15 cellular contexts compared by ENCODE assay signal in genomic region chr6:75288023-75288422, GRCh38. TPM values are rescaled to one million over a fixed set of nuclear protein-coding genes. Genes with fewer than 3 reads are reported as not detected.
DNase-seq lines count a peak whose midpoint lies in the region; ATAC-seq and TF ChIP-seq lines count a peak whose summit lies in the region.
"Had no signal": no experiment of that assay in that cellular context is flagged by ENCODE, and none has a peak within 500 bp of the region (broad histone marks: within the 10 kb centered on the region; RNA-seq: fewer than 3 reads in every experiment).

No MANE protein-coding gene starts in this region.

- WGBS in esophagus, 2 donors: 71 to 73% methylated on average over 1 of the region's 1 CpG

- H3K36me3 ChIP-seq in DOHH2 (ENCODE audit: control insufficient read depth, low read length) (peaks cover 17% of the 10 kb centered on the region; the same call in 1 of the 2 replicates), PC-9 (ENCODE audit: low read depth) (no peaks in the 10 kb centered on the region), esophagus (ENCODE audit: control insufficient read depth in 2 of 2, insufficient read depth in 2 of 2, low read length in 1 of 2) (no peaks in the 10 kb centered on the region), breast epithelium (no peaks in the 10 kb centered on the region)

- DNase-seq in Calu3 (no peak), PC-9 (peak in 1 of 2 experiments; percentile 86), breast epithelium (ENCODE audit: low spot score in 2 of 2) (no peak), UCSD-AML1 (lab: John Stamatoyannopoulos, UW; ENCODE audit: unreplicated experiment) (no peak)
- DNase-seq: ACHN, EL, NCI-H1105, NCI-H1694, NCI-H446 treated with DMSO at 0.1 percent for 48 hours, NCI-H774 had no signal

- ATAC-seq in activated T-helper 17 cell treated with anti-CD3 and anti-CD28 coated beads, Interleukin-2, amount 50 U/mL, for 72 hours (replicated peaks): no peak
- ATAC-seq: Panc1 had no signal

- intact Hi-C loops in Calu3 (cut with micrococcal nuclease; ENCODE audit: unreplicated experiment): no loop called here
- intact Hi-C loops in PC-9 (cut with micrococcal nuclease; ENCODE audit: unreplicated experiment): loop anchor here (10.0 kb wide), 1 partner anchor 317 kb away; the partner anchor contains the start of gene SENP6
- intact Hi-C loops in breast epithelium (cut with DNase I; ENCODE audit: low total_unique reads): no loop called here

- TF ChIP-seq POLR2A in breast epithelium (IDR thresholded peaks at IDR 0.05): no peak

- H3K4me1 ChIP-seq in DOHH2 (ENCODE audit: control insufficient read depth, low read length) (peaks cover 21% of the 10 kb centered on the region), PC-9 (replicated peaks; ENCODE audit: insufficient read depth) (peaks cover 31% of the 10 kb centered on the region), esophagus (ENCODE audit: control insufficient read depth in 2 of 2, insufficient read depth in 2 of 2, low read length in 1 of 2) (peaks cover 0 to 3% of the 10 kb centered on the region in 2 donors), breast epithelium (peaks cover 0 to 10% of the 10 kb centered on the region in 2 donors)

- H3K27ac ChIP-seq in DOHH2 (ENCODE audit: low read depth, low read length) (no peak overlapping the region), PC-9 (peak overlapping the region; percentile 40), esophagus (ENCODE audit: low read depth in 2 of 2, low read length in 1 of 2) (peak overlapping the region; percentile 49 to 60), breast epithelium (no peak overlapping the region)

- no peak overlapping the region for H3K4me3 Mint-ChIP-seq in Calu3 (ENCODE audit: low read depth, unreplicated experiment)
- H3K4me3 Mint-ChIP-seq in activated T-helper 17 cell treated with anti-CD3 and anti-CD28 coated beads, Interleukin-2, amount 50 U/mL, for 72 hours: no peak overlapping the region

- H3K4me3 ChIP-seq in DOHH2 (ENCODE audit: low read length): no peak overlapping the region
- no peak overlapping the region for H3K4me3 ChIP-seq in PC-9
- no peak overlapping the region for H3K4me3 ChIP-seq in esophagus (ENCODE audit: low read depth in 1 of 2, low read length in 2 of 2)
- no peak overlapping the region for H3K4me3 ChIP-seq in breast epithelium

- peaks cover 54% of the 10 kb centered on the region for H3K79me2 ChIP-seq in DOHH2 (ENCODE audit: control insufficient read depth, low read length)
- H3K79me2 ChIP-seq in PC-9 (ENCODE audit: low read depth): peaks cover 29% of the 10 kb centered on the region

- POLR2A ChIA-PET in PC-9 (lab: Charles Lee; ENCODE audit: unreplicated experiment): no interaction called here

- H3K9me2 ChIP-seq in DOHH2 (replicated peaks; ENCODE audit: control insufficient read depth, low read length) (no peaks in the 10 kb centered on the region), PC-9 (ENCODE audit: insufficient read depth) (no peaks in the 10 kb centered on the region)

- H3K36me3 Mint-ChIP-seq in Calu3 (ENCODE audit: insufficient read depth, unreplicated experiment): no peaks in the 10 kb centered on the region
- peaks cover 12% of the 10 kb centered on the region for H3K36me3 Mint-ChIP-seq in activated T-helper 17 cell treated with anti-CD3 and anti-CD28 coated beads, Interleukin-2, amount 50 U/mL, for 72 hours (ENCODE audit: low read depth)

- H3K27me3 Mint-ChIP-seq in Calu3 (ENCODE audit: unreplicated experiment): no peaks in the 10 kb centered on the region
- H3K27me3 Mint-ChIP-seq in activated T-helper 17 cell treated with anti-CD3 and anti-CD28 coated beads, Interleukin-2, amount 50 U/mL, for 72 hours: no peaks in the 10 kb centered on the region

- H3K9me3 Mint-ChIP-seq in Calu3 (ENCODE audit: low read depth, unreplicated experiment): no peaks in the 10 kb centered on the region
- no peaks in the 10 kb centered on the region for H3K9me3 Mint-ChIP-seq in activated T-helper 17 cell treated with anti-CD3 and anti-CD28 coated beads, Interleukin-2, amount 50 U/mL, for 72 hours
- H3K9me3 Mint-ChIP-seq: CD14-positive monocyte had no signal

- CTCF ChIA-PET in Calu3 (lab: Charles Lee) (no interaction called here), PC-9 (lab: Charles Lee) (no interaction called here)

- H3F3A ChIP-seq in DOHH2 (ENCODE audit: control insufficient read depth, insufficient read depth): 0 out of 2 replicates have a peak, but pooled peaks cover 2% of the 10 kb centered on the region
- H3F3A ChIP-seq in PC-9 (ENCODE audit: insufficient read depth, low read depth): peaks cover 12% of the 10 kb centered on the region

- H3K27me3 ChIP-seq in DOHH2 (ENCODE audit: control insufficient read depth, low read length) (no peaks in the 10 kb centered on the region), PC-9 (ENCODE audit: insufficient read depth, low read depth) (no peaks in the 10 kb centered on the region), esophagus (ENCODE audit: control insufficient read depth in 1 of 2, insufficient read depth in 2 of 2, low read length in 2 of 2) (no peaks in the 10 kb centered on the region), breast epithelium (no peaks in the 10 kb centered on the region)

- H3K9me3 ChIP-seq in DOHH2 (ENCODE audit: control insufficient read depth, insufficient read depth, low read length) (no peaks in the 10 kb centered on the region), PC-9 (ENCODE audit: insufficient read depth, low read depth) (no peaks in the 10 kb centered on the region), esophagus (ENCODE audit: control insufficient read depth in 2 of 2, insufficient read depth in 1 of 2, low read depth in 1 of 2, low read length in 1 of 2) (no peaks in the 10 kb centered on the region), breast epithelium (no peaks in the 10 kb centered on the region)

- H4K20me1 ChIP-seq in DOHH2 (ENCODE audit: control insufficient read depth, insufficient read depth, low read depth, low read length) (peaks cover 8% of the 10 kb centered on the region; the same call in 1 of the 2 replicates), PC-9 (ENCODE audit: insufficient read depth) (no peaks in the 10 kb centered on the region)

- BruUV-seq in Calu3 (replicated peaks; lab: Mats Ljungman, UMichigan) (no TSS peak), PC-9 (replicated peaks; lab: Mats Ljungman, UMichigan) (no TSS peak)

- H3K4me1 Mint-ChIP-seq in Calu3 (ENCODE audit: low read depth, unreplicated experiment): peaks cover 13% of the 10 kb centered on the region
- peaks cover 15% of the 10 kb centered on the region for H3K4me1 Mint-ChIP-seq in activated T-helper 17 cell treated with anti-CD3 and anti-CD28 coated beads, Interleukin-2, amount 50 U/mL, for 72 hours

- TF ChIP-seq CTCF in Calu3 (IDR thresholded peaks at IDR 0.05; ENCODE audit: unreplicated experiment) (no peak), DOHH2 (IDR thresholded peaks at IDR 0.05; ENCODE audit: low read depth, low read length, poor library complexity, severe bottlenecking) (no peak), PC-9 (conservative IDR thresholded peaks at IDR 0.05) (no peak), breast epithelium (IDR thresholded peaks at IDR 0.05) (no peak)

- H3K27ac Mint-ChIP-seq in Calu3 (ENCODE audit: unreplicated experiment): peak overlapping the region; percentile 5
- H3K27ac Mint-ChIP-seq in activated T-helper 17 cell treated with anti-CD3 and anti-CD28 coated beads, Interleukin-2, amount 50 U/mL, for 72 hours: no peak overlapping the region

- H2AFZ ChIP-seq in PC-9: no peak overlapping the region

- H3K4me2 ChIP-seq in DOHH2 (ENCODE audit: low read length) (peak overlapping the region; percentile 82), PC-9 (peak overlapping the region; percentile 88)

RNA-seq across cellular contexts. Expression of gene TMEM30A, which starts 3.4 kb away (rescaled TPM):
- total RNA-seq in Calu3 (2022) (105 and 141 TPM in 2 replicates), PC-9 (2021) (78.2 and 122 TPM in 2 replicates), breast epithelium (10 to 100 TPM; 79.6 to 84.2 (median 79.7) TPM)
- 10 to 100 TPM; 27.4 to 32.9 TPM for polyA plus RNA-seq in esophagus
- 100 to 1,000 TPM in 1 of 2 donors, 10 to 100 TPM in 1; 81.7 to 115 TPM for total RNA-seq in activated T-helper 17 cell treated with anti-CD3 and anti-CD28 coated beads, Interleukin-2, amount 50 U/mL, for 72 hours

RNA-seq across cellular contexts. Expression of gene COX7A2, which starts 44.4 kb away (rescaled TPM):
- 441 and 459 TPM in 2 replicates for total RNA-seq in Calu3 (2022)
- total RNA-seq in PC-9 (2021): 484 and 524 TPM in 2 replicates
- polyA plus RNA-seq in esophagus: 100 to 1,000 TPM; 393 to 531 TPM
- 100 to 1,000 TPM; 171 to 206 (median 204) TPM for total RNA-seq in breast epithelium
- 100 to 1,000 TPM; 260 to 372 TPM for total RNA-seq in activated T-helper 17 cell treated with anti-CD3 and anti-CD28 coated beads, Interleukin-2, amount 50 U/mL, for 72 hours

Comparison
In these comparisons a context has a peak if more than half of its experiments do, and no peak if none do; other contexts are left out.
1. H3K27ac ChIP-seq: peak in PC-9 (single experiment) and esophagus (2 of 2); none in DOHH2 (single experiment) and breast epithelium (0 of 2).